16 cellular contexts compared by ENCODE assay signal in genomic region chr2:175883586-175884194, GRCh38.
"Had no signal": no experiment of that assay in that cellular context is flagged by ENCODE, and none has a peak within 500 bp of the region (broad histone marks: within the 10 kb centered on the region; RNA-seq: fewer than 3 reads in every experiment).

No MANE protein-coding gene starts in this region.

- H3K36me3 Mint-ChIP-seq: activated naive CD8-positive, alpha-beta T cell treated with anti-CD3 and anti-CD28 coated beads, Interleukin-2, amount 10 ng/mL, durations not matched to agents 7 days and 5 days; brain; memory B cell; natural killer cell; stimulated activated effector memory CD8-positive, alpha-beta T cell treated with anti-CD3 and anti-CD28 coated beads, Interleukin-12 subunit alpha, Interleukin-12 subunit beta, amount 100 ng/mL, for 72 hours had no signal

- H3K9me3 Mint-ChIP-seq: activated CD4-positive, alpha-beta T cell treated with anti-CD3 and anti-CD28 coated beads, Interleukin-2, amount 10 ng/mL, durations not matched to agents 7 days and 5 days; activated naive CD8-positive, alpha-beta T cell treated with anti-CD3 and anti-CD28 coated beads, Interleukin-2, amount 10 ng/mL, durations not matched to agents 7 days and 5 days; activated T-cell treated with anti-CD3 and anti-CD28 coated beads, Interleukin-2, amount 50 U/mL, for 72 hours; brain; memory B cell; natural killer cell; stimulated activated effector memory CD8-positive, alpha-beta T cell treated with anti-CD3 and anti-CD28 coated beads, Interleukin-12 subunit alpha, Interleukin-12 subunit beta, amount 100 ng/mL, for 72 hours; T-helper 2 cell treated with Interferon-gamma antibody and Interleukin-4, amounts not matched to agents 5 μg/mL and 100 μg/mL, for 36 hours had no signal

- ATAC-seq: activated T-cell treated with anti-CD3 and anti-CD28 coated beads, Interleukin-2, amount 50 U/mL, for 72 hours; natural killer cell; stimulated activated effector memory CD8-positive, alpha-beta T cell treated with anti-CD3 and anti-CD28 coated beads, Interleukin-12 subunit alpha, Interleukin-12 subunit beta, amount 100 ng/mL, for 72 hours had no signal

- H3K4me3 Mint-ChIP-seq: activated CD4-positive, alpha-beta T cell treated with anti-CD3 and anti-CD28 coated beads, Interleukin-2, amount 10 ng/mL, durations not matched to agents 7 days and 5 days; activated naive CD8-positive, alpha-beta T cell treated with anti-CD3 and anti-CD28 coated beads, Interleukin-2, amount 10 ng/mL, durations not matched to agents 7 days and 5 days; activated T-cell treated with anti-CD3 and anti-CD28 coated beads, Interleukin-2, amount 50 U/mL, for 72 hours; brain; memory B cell; natural killer cell; stimulated activated effector memory CD8-positive, alpha-beta T cell treated with anti-CD3 and anti-CD28 coated beads, Interleukin-12 subunit alpha, Interleukin-12 subunit beta, amount 100 ng/mL, for 72 hours; T-helper 2 cell treated with Interferon-gamma antibody and Interleukin-4, amounts not matched to agents 5 μg/mL and 100 μg/mL, for 36 hours had no signal

- H3K27me3 Mint-ChIP-seq: brain had no signal

- DNase-seq: activated CD4-positive, alpha-beta T cell treated with anti-CD3 and anti-CD28 coated beads, Interleukin-2, amount 10 ng/mL, durations not matched to agents 7 days and 5 days; activated CD8-positive, alpha-beta memory T cell treated with anti-CD3 and anti-CD28 coated beads, Interleukin-2, amount 50 U/mL, for 48 hours; activated gamma-delta T cell treated with Interleukin-2 at 50 U/mL for 16 hours; activated naive CD8-positive, alpha-beta T cell treated with anti-CD3 and anti-CD28 coated beads, Interleukin-2, amount 10 ng/mL, durations not matched to agents 7 days and 5 days; activated T-cell treated with anti-CD3 and anti-CD28 coated beads, Interleukin-2, amount 50 U/mL, for 72 hours; cerebellar nuclear complex; dermis blood vessel endothelial cell; heart left ventricle; left ventricle myocardium superior; natural killer cell; nucleus accumbens; posterior cingulate gyrus had no signal

- H3K27ac Mint-ChIP-seq: activated CD4-positive, alpha-beta T cell treated with anti-CD3 and anti-CD28 coated beads, Interleukin-2, amount 10 ng/mL, durations not matched to agents 7 days and 5 days; activated naive CD8-positive, alpha-beta T cell treated with anti-CD3 and anti-CD28 coated beads, Interleukin-2, amount 10 ng/mL, durations not matched to agents 7 days and 5 days; activated T-cell treated with anti-CD3 and anti-CD28 coated beads, Interleukin-2, amount 50 U/mL, for 72 hours; brain; memory B cell; natural killer cell; stimulated activated effector memory CD8-positive, alpha-beta T cell treated with anti-CD3 and anti-CD28 coated beads, Interleukin-12 subunit alpha, Interleukin-12 subunit beta, amount 100 ng/mL, for 72 hours; T-helper 2 cell treated with Interferon-gamma antibody and Interleukin-4, amounts not matched to agents 5 μg/mL and 100 μg/mL, for 36 hours had no signal

- H3K4me1 Mint-ChIP-seq: activated CD4-positive, alpha-beta T cell treated with anti-CD3 and anti-CD28 coated beads, Interleukin-2, amount 10 ng/mL, durations not matched to agents 7 days and 5 days; activated naive CD8-positive, alpha-beta T cell treated with anti-CD3 and anti-CD28 coated beads, Interleukin-2, amount 10 ng/mL, durations not matched to agents 7 days and 5 days; memory B cell; natural killer cell; stimulated activated effector memory CD8-positive, alpha-beta T cell treated with anti-CD3 and anti-CD28 coated beads, Interleukin-12 subunit alpha, Interleukin-12 subunit beta, amount 100 ng/mL, for 72 hours had no signal
